ENCODE assay signal across 8 cellular contexts in genomic region chr7:155296006-155296787, GRCh38. TPM values are rescaled to one million over a fixed set of nuclear protein-coding genes. Genes with fewer than 3 reads are reported as not detected.
A peak's percentile ranks its signal among the peaks of the same experiment; 100 is the strongest.
DNase-seq lines count a peak whose midpoint lies in the region; ATAC-seq and TF ChIP-seq lines count a peak whose summit lies in the region.

No MANE protein-coding gene starts in this region.

- H3K36me3 ChIP-seq in cardiac muscle cell = no peaks in the 10 kb centered on the region
- no peaks in the 10 kb centered on the region for H3K36me3 ChIP-seq in adrenal gland (replicated peaks in 1 of 2)
- H3K36me3 ChIP-seq in tibial nerve = no peaks in the 10 kb centered on the region

- H3K27me3 ChIP-seq in cardiac muscle cell = no peaks in the 10 kb centered on the region
- H3K27me3 ChIP-seq in adrenal gland = no peaks in the 10 kb centered on the region
- no peaks in the 10 kb centered on the region for H3K27me3 ChIP-seq in tibial nerve

- TF ChIP-seq POLR2A in adrenal gland (IDR thresholded peaks at IDR 0.05) = no peak
- TF ChIP-seq POLR2A in tibial nerve (IDR thresholded peaks at IDR 0.05) = no peak
- no peak for TF ChIP-seq POLR2A in GM18505 (IDR thresholded peaks at IDR 0.05; ENCODE audit: borderline replicate concordance, extremely low read depth, insufficient read depth, insufficient read length)

- DNase-seq in cardiac muscle cell (ENCODE audit: low read depth in 1 of 2, low spot score in 1 of 2) (no peak), Right ventricle myocardium inferior (ENCODE audit: missing footprints) (no peak), adrenal gland (no peak), left lobe of liver (ENCODE audit: low spot score) (no peak), tibial nerve (ENCODE audit: low spot score in 2 of 2) (no peak)

- H3K4me3 ChIP-seq in cardiac muscle cell = peak overlapping the region; percentile 66
- peak overlapping the region in 1 of 4 donors; percentile 89 for H3K4me3 ChIP-seq in adrenal gland
- H3K4me3 ChIP-seq in tibial nerve = peak overlapping the region in 3 of 4 donors; percentile 67 to 77 (median 73)

- WGBS in adrenal gland, 4 donors = 77 to 85% (median 81%) methylated on average over 18 of the region's 18 CpGs
- WGBS in tibial nerve, 2 donors = 78 to 87% methylated on average over 18 of the region's 18 CpGs

- H3K27ac ChIP-seq in cardiac muscle cell (peak overlapping the region; percentile 97), adrenal gland (peak overlapping the region in 4 of 5 donors; percentile 37 to 98 (median 94)), tibial nerve (peak overlapping the region; percentile 94 to 98 (median 96))

- TF ChIP-seq EP300 in tibial nerve (IDR thresholded peaks at IDR 0.05) = no peak

- no peaks in the 10 kb centered on the region for H3K9me3 ChIP-seq in cardiac muscle cell (ENCODE audit: low read depth)
- H3K9me3 ChIP-seq in adrenal gland (replicated peaks in 1 of 3) = no peaks in the 10 kb centered on the region
- H3K9me3 ChIP-seq in tibial nerve = no peaks in the 10 kb centered on the region

- intact Hi-C loops in Right ventricle myocardium inferior (cut with DNase I) (loop anchor here (2.0 to 5.0 kb wide), 2 partner anchors 37 to 104 kb away; no protein-coding TSS in a partner anchor), adrenal gland (cut with DNase I) (no loop called here)

- H3K4me1 ChIP-seq in cardiac muscle cell (ENCODE audit: low read depth) (peaks cover 24% of the 10 kb centered on the region), adrenal gland (replicated peaks in 1 of 2) (peaks cover 21 to 33% of the 10 kb centered on the region in 2 donors), tibial nerve (peaks cover 0 to 36% (median 23%) of the 10 kb centered on the region in 4 donors)

- TF ChIP-seq CTCF in cardiac muscle cell (IDR thresholded peaks at IDR 0.05; ENCODE audit: low read depth, low read length) (no peak), adrenal gland (IDR thresholded peaks at IDR 0.05) (no peak), tibial nerve (IDR thresholded peaks at IDR 0.05) (no peak)

- ATAC-seq in Right ventricle myocardium inferior (no peak), left lobe of liver (peak; percentile 7), GM18907 (IDR thresholded peaks at IDR 0.05; ENCODE audit: unreplicated experiment) (no peak), HG02571 (IDR thresholded peaks at IDR 0.05; ENCODE audit: unreplicated experiment) (no peak), GM18505 (IDR thresholded peaks at IDR 0.05; ENCODE audit: unreplicated experiment) (no peak)

RNA-seq across cellular contexts. Expression of gene INSIG1, which starts 1.5 kb away (rescaled TPM):
- total RNA-seq in cardiac muscle cell = 76.3 and 221 TPM in 2 replicates
- polyA plus RNA-seq in cardiac muscle cell = 37.2 and 103 TPM in 2 replicates
- 9.4 TPM for total RNA-seq in Right ventricle myocardium inferior
- 100 to 1,000 TPM in 1 of 8 donors, 10 to 100 TPM in 7; 23.8 to 234 (median 56.1) TPM for total RNA-seq in adrenal gland
- polyA plus RNA-seq in adrenal gland = 100 to 1,000 TPM in 1 of 3 donors, 10 to 100 TPM in 1, 1 to 10 TPM in 1; 9.9 to 203 (median 28.8) TPM
- total RNA-seq in left lobe of liver = 208 TPM
- total RNA-seq in tibial nerve = 10 to 100 TPM; 66.9 to 91.7 (median 80.5) TPM
